Comparison of ENCODE assay signal across 5 cellular contexts in the genomic region with DNA sequence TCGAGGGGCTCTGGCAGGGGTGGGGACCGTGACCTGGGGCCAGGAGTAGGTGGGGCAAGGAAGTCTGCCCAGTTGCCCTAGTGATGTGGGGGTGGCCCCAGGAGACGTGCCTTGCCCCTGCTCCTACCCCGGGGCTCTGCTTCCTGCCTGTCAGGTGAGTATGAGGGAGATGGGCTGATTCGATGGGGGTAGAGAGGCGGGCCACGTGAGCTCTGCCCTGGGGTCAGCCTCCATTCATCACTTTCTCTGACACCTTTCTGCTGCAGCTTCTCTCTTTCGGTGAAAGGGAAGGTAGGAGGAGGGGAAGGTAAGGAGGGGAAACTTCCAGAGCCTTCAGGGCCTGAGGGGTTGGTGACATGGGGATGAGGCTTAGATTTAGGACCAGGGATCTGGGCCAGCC.
"Had no signal": no experiment of that assay in that cellular context is flagged by ENCODE, and none has a peak within 500 bp of the region (broad histone marks: within the 10 kb centered on the region; RNA-seq: fewer than 3 reads in every experiment).

No MANE protein-coding gene starts in this region.

- DNase-seq: H9, HCEC 1CT, IMR-90 had no signal

- H3K4me3 Mint-ChIP-seq: GM23338, H9 had no signal

- H3K4me3 ChIP-seq: GM23338, K562 had no signal

- H3K4me1 Mint-ChIP-seq: GM23338 had no signal

- H3K9me3 Mint-ChIP-seq: GM23338, H9 had no signal

- H3K27ac Mint-ChIP-seq: GM23338, H9 had no signal

- ATAC-seq: GM23338, K562 had no signal
